In genomic region chr1:158916085-158916484, GRCh38 we compare ENCODE assay signal across 32 cellular contexts. TPM values are rescaled to one million over a fixed set of nuclear protein-coding genes. Genes with fewer than 3 reads are reported as not detected.
"Had no signal": no experiment of that assay in that cellular context is flagged by ENCODE, and none has a peak within 500 bp of the region (broad histone marks: within the 10 kb centered on the region; RNA-seq: fewer than 3 reads in every experiment).

No MANE protein-coding gene starts in this region.

- H3K4me3 Mint-ChIP-seq: activated CD4-positive, alpha-beta T cell treated with anti-CD3 and anti-CD28 coated beads, Interleukin-2, amount 10 ng/mL, durations not matched to agents 7 days and 5 days; activated CD8-positive, alpha-beta memory T cell treated with anti-CD3 and anti-CD28 coated beads, Interleukin-2, amount 10 ng/mL, durations not matched to agents 7 days and 5 days; activated CD8-positive, alpha-beta T cell treated with anti-CD3 and anti-CD28 coated beads for 36 hours; activated naive CD8-positive, alpha-beta T cell treated with anti-CD3 and anti-CD28 coated beads, Interleukin-2, amount 50 U/mL, for 24 hours; activated T-helper 1 cell treated with anti-CD3 and anti-CD28 coated beads, Interleukin-12 subunit alpha, Interleukin-12 subunit beta, Interleukin-2, Interleukin-4 antibody, amounts not matched to agents 30 ng/mL and 10 ng/mL and 1 ng/mL, durations not matched to agents 14 hours and 24 hours and 36 hours; immature natural killer cell; nephron; stimulated activated naive B cell treated with anti-CD40 and anti-IgM and Interleukin-4, amounts not matched to agents 10 μg/mL and 1 μg/mL and 100 μg/mL, for 72 hours; type B pancreatic cell had no signal

- DNase-seq: activated CD4-positive, alpha-beta T cell treated with anti-CD3 and anti-CD28 coated beads, Interleukin-2, amount 10 ng/mL, durations not matched to agents 7 days and 5 days; activated CD8-positive, alpha-beta memory T cell treated with anti-CD3 and anti-CD28 coated beads, Interleukin-2, amount 10 ng/mL, durations not matched to agents 7 days and 5 days; activated CD8-positive, alpha-beta T cell treated with anti-CD3 and anti-CD28 coated beads for 36 hours; activated gamma-delta T cell; activated naive CD4-positive, alpha-beta T cell treated with anti-CD3 and anti-CD28 coated beads, Interleukin-2, amount 50 U/mL, for 16 hours; activated naive CD8-positive, alpha-beta T cell treated with anti-CD3 and anti-CD28 coated beads, Interleukin-2, amount 50 U/mL, for 24 hours; activated T-cell treated with anti-CD3 and anti-CD28 coated beads for 4 hours; anterior cingulate cortex; colonic mucosa; erythroblast; foreskin fibroblast; immature natural killer cell; kidney glomerular epithelial cell; left lung; occipital lobe; posterior cingulate gyrus; retina; sigmoid colon; stimulated activated CD4-positive, alpha-beta T cell treated with anti-CD3 and anti-CD28 coated beads, Interleukin-2, amount 100 ng/mL, for 48 hours; stimulated activated CD8-positive, alpha-beta memory T cell treated with anti-CD3 and anti-CD28 coated beads, Interleukin-4, amount 100 ng/mL, for 48 hours; stimulated activated naive B cell treated with anti-CD40 and anti-IgM and Interleukin-4, amounts not matched to agents 10 μg/mL and 1 μg/mL and 100 μg/mL, for 72 hours; T-helper 9 cell had no signal

- H3K36me3 ChIP-seq: colonic mucosa, left lung, sigmoid colon, thoracic aorta, vagina had no signal

- H3K27ac Mint-ChIP-seq: activated CD4-positive, alpha-beta T cell treated with anti-CD3 and anti-CD28 coated beads, Interleukin-2, amount 10 ng/mL, durations not matched to agents 7 days and 5 days; activated CD8-positive, alpha-beta memory T cell treated with anti-CD3 and anti-CD28 coated beads, Interleukin-2, amount 10 ng/mL, durations not matched to agents 7 days and 5 days; activated CD8-positive, alpha-beta T cell treated with anti-CD3 and anti-CD28 coated beads for 36 hours; activated naive CD8-positive, alpha-beta T cell treated with anti-CD3 and anti-CD28 coated beads, Interleukin-2, amount 50 U/mL, for 24 hours; activated T-helper 1 cell treated with anti-CD3 and anti-CD28 coated beads, Interleukin-12 subunit alpha, Interleukin-12 subunit beta, Interleukin-2, Interleukin-4 antibody, amounts not matched to agents 30 ng/mL and 10 ng/mL and 1 ng/mL, durations not matched to agents 14 hours and 24 hours and 36 hours; immature natural killer cell; nephron; stimulated activated naive B cell treated with anti-CD40 and anti-IgM and Interleukin-4, amounts not matched to agents 10 μg/mL and 1 μg/mL and 100 μg/mL, for 72 hours; type B pancreatic cell had no signal

- ATAC-seq: activated CD4-positive, CD25-positive, alpha-beta regulatory T cell treated with anti-CD3 and anti-CD28 coated beads, Interleukin-2, amount 50 U/mL, for 24 hours; activated CD8-positive, alpha-beta memory T cell treated with anti-CD3 and anti-CD28 coated beads, Interleukin-2, amount 10 ng/mL, durations not matched to agents 7 days and 5 days; activated CD8-positive, alpha-beta T cell treated with anti-CD3 and anti-CD28 coated beads for 36 hours; activated naive CD8-positive, alpha-beta T cell treated with anti-CD3 and anti-CD28 coated beads, Interleukin-2, amount 50 U/mL, for 24 hours; left lung; stimulated activated naive B cell treated with anti-CD40 and anti-IgM and Interleukin-4, amounts not matched to agents 10 μg/mL and 1 μg/mL and 100 μg/mL, for 72 hours had no signal

- H3K4me3 ChIP-seq: colonic mucosa, left lung, sigmoid colon, thoracic aorta, vagina had no signal

- H3K27me3 ChIP-seq: colonic mucosa, left lung, sigmoid colon, vagina had no signal

- H3K27me3 Mint-ChIP-seq: activated CD8-positive, alpha-beta memory T cell treated with anti-CD3 and anti-CD28 coated beads, Interleukin-2, amount 10 ng/mL, durations not matched to agents 7 days and 5 days; type B pancreatic cell had no signal

- H3K36me3 Mint-ChIP-seq: type B pancreatic cell had no signal

- H3K9me3 ChIP-seq: colonic mucosa had no signal

- H3K27ac ChIP-seq: colonic mucosa, left lung, sigmoid colon, thoracic aorta, vagina had no signal

- H3K4me1 Mint-ChIP-seq: activated CD4-positive, alpha-beta T cell treated with anti-CD3 and anti-CD28 coated beads, Interleukin-2, amount 10 ng/mL, durations not matched to agents 7 days and 5 days; activated CD8-positive, alpha-beta memory T cell treated with anti-CD3 and anti-CD28 coated beads, Interleukin-2, amount 10 ng/mL, durations not matched to agents 7 days and 5 days; activated naive CD8-positive, alpha-beta T cell treated with anti-CD3 and anti-CD28 coated beads, Interleukin-2, amount 50 U/mL, for 24 hours; immature natural killer cell; nephron; stimulated activated naive B cell treated with anti-CD40 and anti-IgM and Interleukin-4, amounts not matched to agents 10 μg/mL and 1 μg/mL and 100 μg/mL, for 72 hours had no signal

- H3K4me1 ChIP-seq: colonic mucosa, left lung, sigmoid colon, vagina had no signal

- H3K9me3 Mint-ChIP-seq: type B pancreatic cell had no signal

RNA-seq across cellular contexts. Expression of gene PYHIN1, which starts 15.3 kb away (rescaled TPM):
- total RNA-seq: fibroblast of lung, glomerular endothelial cell, lung microvascular endothelial cell, myocyte, occipital lobe had no signal
- polyA plus RNA-seq: fibroblast of lung had no signal
